ENCODE assay signal across 3 cellular contexts in genomic region chr10:50254479-50254878, GRCh38.
TF ChIP-seq lines count a peak whose summit lies in the region.

No MANE protein-coding gene starts in this region.

TF ChIP-seq in HepG2, 621 proteins besides CTCF, POLR2A, EP300 and RAD21:
- no peak for TF ChIP-seq TBX2 (CRISPR knock-in tag; IDR thresholded peaks at IDR 0.05; ENCODE audit: borderline replicate concordance)
- TF ChIP-seq ARID4A (CRISPR knock-in tag; IDR thresholded peaks at IDR 0.05; ENCODE audit: borderline replicate concordance) = no peak
- TF ChIP-seq ATF7 (IDR thresholded peaks at IDR 0.05) = peak; percentile 75
- no peak for TF ChIP-seq ATF7 (CRISPR knock-in tag; IDR thresholded peaks at IDR 0.05)

TF ChIP-seq in HEK293, 187 proteins besides CTCF, POLR2A, EP300 and RAD21:
- TF ChIP-seq ATF2 (tag by site-specific recombination; IDR thresholded peaks at IDR 0.05; ENCODE audit: low read depth) (peak; percentile 54), ZNF146 (tag by site-specific recombination; IDR thresholded peaks at IDR 0.05) (no peak)

TF ChIP-seq in K562, 482 proteins besides CTCF, POLR2A, EP300 and RAD21:
- TF ChIP-seq ZFP36 (IDR thresholded peaks at IDR 0.05; ENCODE audit: low read depth, low read length, partially characterized antibody) = no peak
- TF ChIP-seq IRF9 (tag; IDR thresholded peaks at IDR 0.05) = no peak
- no peak for TF ChIP-seq ZNF324 (CRISPR knock-in tag; IDR thresholded peaks at IDR 0.05)
- TF ChIP-seq ELF1 (tag; IDR thresholded peaks at IDR 0.05) = no peak
- TF ChIP-seq TCF15 (CRISPR knock-in tag; IDR thresholded peaks at IDR 0.05) = no peak
- TF ChIP-seq NCOA2 (IDR thresholded peaks at IDR 0.05; ENCODE audit: partially characterized antibody in 2 of 2) = no peak
- no peak for TF ChIP-seq PYGO2 (tag; IDR thresholded peaks at IDR 0.05)
- TF ChIP-seq RUNX1 (IDR thresholded peaks at IDR 0.05; ENCODE audit: low read depth) = no peak
- TF ChIP-seq SREBF1 (IDR thresholded peaks at IDR 0.05; ENCODE audit: borderline replicate concordance, low read depth, low read length) = no peak
- no peak for TF ChIP-seq ZNF507 (tag; conservative IDR thresholded peaks at IDR 0.05)
- no peak for TF ChIP-seq ZBTB7A (IDR thresholded peaks at IDR 0.05; ENCODE audit: borderline replicate concordance, control insufficient read depth, low read depth, low read length)
- TF ChIP-seq EP400 (IDR thresholded peaks at IDR 0.05) = no peak
- TF ChIP-seq ZNF764 (CRISPR knock-in tag; IDR thresholded peaks at IDR 0.05; ENCODE audit: low read depth) = no peak
- no peak for TF ChIP-seq ZNF354B (CRISPR knock-in tag; IDR thresholded peaks at IDR 0.05)
- TF ChIP-seq XRCC4 (IDR thresholded peaks at IDR 0.05; ENCODE audit: extremely low read depth, insufficient read depth, insufficient read length) = no peak
- no peak for TF ChIP-seq TRIM28 (IDR thresholded peaks at IDR 0.05)
- TF ChIP-seq USF2 (CRISPR knock-in tag; IDR thresholded peaks at IDR 0.05) = no peak
- TF ChIP-seq THRB (CRISPR knock-in tag; conservative IDR thresholded peaks at IDR 0.05) = no peak
- TF ChIP-seq CREB1 (IDR thresholded peaks at IDR 0.05) = no peak
- TF ChIP-seq CREB1 (CRISPR knock-in tag; IDR thresholded peaks at IDR 0.05) = no peak
